ENCODE assay signal across 6 cellular contexts in the genomic region with DNA sequence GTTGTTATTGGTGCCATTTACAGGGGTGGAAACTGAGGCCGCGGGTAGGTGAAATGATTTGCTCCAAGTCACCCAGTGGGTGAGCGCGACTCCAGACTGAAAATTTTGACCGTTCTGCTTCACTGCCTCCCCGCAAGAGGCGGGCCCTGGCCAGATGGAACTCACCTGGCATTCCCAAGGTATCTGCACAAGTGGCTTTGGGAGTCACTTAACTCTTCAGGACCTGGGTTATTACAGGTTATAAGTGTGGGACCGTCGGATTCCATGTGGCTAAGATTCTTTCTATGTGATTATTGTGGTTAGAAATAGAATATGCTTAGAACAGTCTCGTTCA. TPM values are rescaled to one million over a fixed set of nuclear protein-coding genes. Genes with fewer than 3 reads are reported as not detected.
DNase-seq lines count a peak whose midpoint lies in the region; ATAC-seq, FAIRE-seq and TF ChIP-seq lines count a peak whose summit lies in the region.

No MANE protein-coding gene starts in this region.

- H3K9me3 ChIP-seq in GM23248 (ENCODE audit: low read depth), result no peaks in the 10 kb centered on the region
- no peaks in the 10 kb centered on the region for H3K9me3 ChIP-seq in HepG2 (ENCODE audit: low read length)

- H3K4me3 ChIP-seq in GM23248 (peak overlapping the region; percentile 82), HepG2 (replicated peaks in 1 of 3; ENCODE audit: insufficient read depth in 1 of 3, low read depth in 2 of 3, low read length in 3 of 3) (peak overlapping the region; percentile 89 to 97 (median 95))

- TF ChIP-seq POLR2A in HepG2 (IDR thresholded peaks at IDR 0.05; ENCODE audit: insufficient read depth in 1 of 2, low read depth in 2 of 2, low read length in 2 of 2), result no peak

- WGBS in GM23248 (ENCODE audit: low coverage in 1 of 2, low lambda C conversion rate in 2 of 2, missing lambda C conversion rate in 2 of 2), 2 experiments, result 2% methylated on average over 10 of the region's 10 CpGs
- WGBS in HepG2 (ENCODE audit: low lambda C conversion rate), result 0% methylated on average over 10 of the region's 10 CpGs

- in situ Hi-C loops in GM23248 (cut with MboI), result no loop called here
- in situ Hi-C loops in HepG2 (cut with HindIII; ENCODE audit: extremely low pct_ligation_motif_present, low pct_unique_long_range_greater_than_20kb), result no loop called here

- H3K79me2 ChIP-seq in GM23248 (ENCODE audit: insufficient read depth), result peaks cover 54% of the 10 kb centered on the region
- H3K79me2 ChIP-seq in HepG2 (ENCODE audit: insufficient read depth, low read length), result peaks cover 48% of the 10 kb centered on the region

- H3K9me2 ChIP-seq in GM23248 (ENCODE audit: insufficient read depth), result no peaks in the 10 kb centered on the region

- intact Hi-C loops in HepG2 (cut with micrococcal nuclease; ENCODE audit: unreplicated experiment), result no loop called here

- BruUV-seq in HepG2 (replicated peaks; lab: Mats Ljungman, UMichigan), result TSS peak; percentile 40

- peak overlapping the region; percentile 80 for H2AFZ ChIP-seq in GM23248
- no peak overlapping the region for H2AFZ ChIP-seq in HepG2 (ENCODE audit: low read length)

- H3K27ac ChIP-seq in GM23248 (peak overlapping the region; percentile 59), VCaP (peak overlapping the region; percentile 82), HepG2 (ENCODE audit: extremely low read length, insufficient read depth, low read length) (peak overlapping the region; percentile 87)

- no peak for TF ChIP-seq RAD21 in HepG2 (CRISPR knock-in tag; IDR thresholded peaks at IDR 0.05)

- H3F3A ChIP-seq in GM23248 (ENCODE audit: insufficient read depth), result no peaks in the 10 kb centered on the region

- H3K27me3 ChIP-seq in GM23248 (replicated peaks; ENCODE audit: insufficient read depth) (no peaks in the 10 kb centered on the region), HepG2 (ENCODE audit: control insufficient read depth in 1 of 2, insufficient read depth in 2 of 2, low read length in 2 of 2) (no peaks in the 10 kb centered on the region; a peak in 1 of 5 replicates)

- FAIRE-seq in HepG2 (lab: Jason Lieb, UNC), result no peak

- no peak for TF ChIP-seq EP300 in HepG2 (IDR thresholded peaks at IDR 0.05; ENCODE audit: low read depth in 2 of 2, low read length in 2 of 2)
- no peak for TF ChIP-seq EP300 in HepG2 (CRISPR knock-in tag; IDR thresholded peaks at IDR 0.05; ENCODE audit: borderline replicate concordance)

- H3K4me1 ChIP-seq in GM23248 (ENCODE audit: insufficient read depth) (0 out of 2 replicates have a peak, but pooled peaks cover 9% of the 10 kb centered on the region), HepG2 (ENCODE audit: insufficient read depth, low read length) (peaks cover 58% of the 10 kb centered on the region)

- POLR2A ChIA-PET in HepG2 (lab: Yijun Ruan, JAX), result interaction anchor here (1.5 to 1.8 kb wide), 2 partner anchors 14 to 134 kb away, joined by 5 to 7 read pairs; no protein-coding TSS in a partner anchor

- TF ChIP-seq CTCF in VCaP (conservative IDR thresholded peaks at IDR 0.05) (no peak), HepG2 (CRISPR knock-in tag; IDR thresholded peaks at IDR 0.05) (no peak)

- ATAC-seq in HepG2, result peak; percentile 2
- ATAC-seq in HG02840 (IDR thresholded peaks at IDR 0.05; ENCODE audit: low FRiP score, unreplicated experiment), result no peak

- H3K36me3 ChIP-seq in GM23248 (ENCODE audit: low read depth) (no peaks in the 10 kb centered on the region), HepG2 (replicated peaks in 1 of 2; ENCODE audit: control insufficient read depth in 1 of 2, insufficient read depth in 2 of 2, low read length in 2 of 2) (no peaks in the 10 kb centered on the region)

- DNase-seq in GM23248 (peak; percentile 34), HepG2 (ENCODE audit: low spot score) (no peak), NCI-H446 (lab: John Stamatoyannopoulos, UW) (no peak), GF-D8 (lab: John Stamatoyannopoulos, UW) (no peak)

- no peaks in the 10 kb centered on the region for H4K20me1 ChIP-seq in GM23248 (ENCODE audit: insufficient read depth)
- no peaks in the 10 kb centered on the region; the same call in 1 of the 2 replicates for H4K20me1 ChIP-seq in HepG2 (ENCODE audit: insufficient read depth, low read length)

- CTCF ChIA-PET in HepG2 (lab: Yijun Ruan, JAX; ENCODE audit: low intra/inter-chr PET ratio, low total read pairs), result no interaction called here

- H3K9ac ChIP-seq in GM23248 (peak overlapping the region; percentile 82), HepG2 (ENCODE audit: insufficient read depth, low read depth, low read length) (peak overlapping the region; percentile 82)

- H3K4me2 ChIP-seq in GM23248 (ENCODE audit: unreplicated experiment) (peak overlapping the region; percentile 99), HepG2 (ENCODE audit: low read depth, low read length) (peak overlapping the region; percentile 86)

RNA-seq across cellular contexts. Expression of a gene that starts 0.6 kb away (rescaled TPM):
- total RNA-seq in GM23248 (2014; rRNA removed; shearing (Covaris generic)), result 21.5 and 28.7 TPM in 2 replicates
- polyA plus RNA-seq in GM23248 (2016; fragmentation: Nextera tagmentation; extraction: Ambion mirVana) (10.6 and 14.3 TPM in 2 replicates), HepG2 (2011; rRNA removed) (10.2 and 12.0 TPM in 2 replicates)
- total RNA-seq in HepG2 (2016; rRNA removed; fragmentation: Illumina TruSeq; extraction: Trizol), result 51.3 and 61.3 TPM in 2 replicates
- 14.3 and 17.6 TPM in 2 replicates for total RNA-seq in HepG2 (2016; cell fraction: cytosol; rRNA removed; fragmentation: Illumina TruSeq; extraction: Trizol; ENCODE audit: low read depth)
- total RNA-seq in HepG2 (2016; cell fraction: insoluble cytoplasmic fraction; rRNA removed; fragmentation: Illumina TruSeq; extraction: Trizol), result 52.6 and 55.2 TPM in 2 replicates
- total RNA-seq in HepG2 (2016; cell fraction: membrane; rRNA removed; fragmentation: Illumina TruSeq; extraction: Trizol), result 20.5 and 20.9 TPM in 2 replicates
- 68.3 and 86.3 TPM in 2 replicates for total RNA-seq in HepG2 (2016; cell fraction: nucleus; rRNA removed; fragmentation: Illumina TruSeq; extraction: Trizol)
- polyA plus RNA-seq in HepG2 (2011; cell fraction: cytosol; rRNA removed), result 5.5 and 7.0 TPM in 2 replicates
- polyA plus RNA-seq in HepG2 (2011; cell fraction: nucleus; rRNA removed), result 68.4 and 82.0 TPM in 2 replicates
- 19.1 and 30.8 TPM in 2 replicates for polyA plus RNA-seq in HepG2 (2012)
- 3.8 and 4.8 TPM in 2 replicates for polyA plus RNA-seq in HepG2 (2016; cell fraction: cytosol; fragmentation: Illumina TruSeq; extraction: Trizol; ENCODE audit: low read depth)
- 30.8 and 43.5 TPM in 2 replicates for polyA plus RNA-seq in HepG2 (2016; cell fraction: insoluble cytoplasmic fraction; fragmentation: Illumina TruSeq; extraction: Trizol; ENCODE audit: low read depth)
- polyA plus RNA-seq in HepG2 (2016; cell fraction: membrane; fragmentation: Illumina TruSeq; extraction: Trizol; ENCODE audit: low read depth), result 8.6 and 10.2 TPM in 2 replicates
- polyA plus RNA-seq in HepG2 (2016; cell fraction: nucleus; fragmentation: Illumina TruSeq; extraction: Trizol; ENCODE audit: insufficient read depth, low read depth), result 146 and 156 TPM in 2 replicates
- 17.9 and 49.9 TPM in 2 replicates for polyA minus RNA-seq in HepG2 (2011; rRNA and poly(A)+ RNA removed; ENCODE audit: low replicate concordance)
- polyA minus RNA-seq in HepG2 (2011; cell fraction: cytosol; rRNA and poly(A)+ RNA removed), result 22.2 and 23.7 TPM in 2 replicates
- 47.6 and 50.8 TPM in 2 replicates for polyA minus RNA-seq in HepG2 (2011; cell fraction: nucleus; rRNA and poly(A)+ RNA removed)

RNA-seq across cellular contexts. Expression of a gene that starts 6.4 kb away (rescaled TPM):
- not detected in 2 replicates for total RNA-seq in GM23248 (2014; rRNA removed; shearing (Covaris generic))
- polyA plus RNA-seq in GM23248 (2016; fragmentation: Nextera tagmentation; extraction: Ambion mirVana) (not detected in 2 replicates), HepG2 (2011; rRNA removed) (0.59 and 0.63 TPM in 2 replicates)
- total RNA-seq in HepG2 (2016; rRNA removed; fragmentation: Illumina TruSeq; extraction: Trizol), result 0.18 and 0.62 TPM in 2 replicates
- 0.30 and 0.44 TPM in 2 replicates for total RNA-seq in HepG2 (2016; cell fraction: cytosol; rRNA removed; fragmentation: Illumina TruSeq; extraction: Trizol; ENCODE audit: low read depth)
- 0.22 and 0.82 TPM in 2 replicates for total RNA-seq in HepG2 (2016; cell fraction: insoluble cytoplasmic fraction; rRNA removed; fragmentation: Illumina TruSeq; extraction: Trizol)
- 0.62 and 0.77 TPM in 2 replicates for total RNA-seq in HepG2 (2016; cell fraction: membrane; rRNA removed; fragmentation: Illumina TruSeq; extraction: Trizol)
- 0.94 and 1.2 TPM in 2 replicates for total RNA-seq in HepG2 (2016; cell fraction: nucleus; rRNA removed; fragmentation: Illumina TruSeq; extraction: Trizol)
- polyA plus RNA-seq in HepG2 (2011; cell fraction: cytosol; rRNA removed), result 0.06 and 0.16 TPM in 2 replicates
- 2.4 and 3.5 TPM in 2 replicates for polyA plus RNA-seq in HepG2 (2011; cell fraction: nucleus; rRNA removed)
- polyA plus RNA-seq in HepG2 (2012), result 0.16 and 0.23 TPM in 2 replicates
- 0.15 and 0.20 TPM in 2 replicates for polyA plus RNA-seq in HepG2 (2016; cell fraction: cytosol; fragmentation: Illumina TruSeq; extraction: Trizol; ENCODE audit: low read depth)
- not detected in 2 replicates for polyA plus RNA-seq in HepG2 (2016; cell fraction: insoluble cytoplasmic fraction; fragmentation: Illumina TruSeq; extraction: Trizol; ENCODE audit: low read depth)
- 0.30 TPM in 1 of 2 replicates, not detected in the other for polyA plus RNA-seq in HepG2 (2016; cell fraction: membrane; fragmentation: Illumina TruSeq; extraction: Trizol; ENCODE audit: low read depth)
- 2.0 and 2.2 TPM in 2 replicates for polyA plus RNA-seq in HepG2 (2016; cell fraction: nucleus; fragmentation: Illumina TruSeq; extraction: Trizol; ENCODE audit: insufficient read depth, low read depth)
- 1.8 TPM in 1 of 2 replicates, not detected in the other for polyA minus RNA-seq in HepG2 (2011; rRNA and poly(A)+ RNA removed; ENCODE audit: low replicate concordance)
- not detected in 2 replicates for polyA minus RNA-seq in HepG2 (2011; cell fraction: cytosol; rRNA and poly(A)+ RNA removed)
- 3.0 and 4.8 TPM in 2 replicates for polyA minus RNA-seq in HepG2 (2011; cell fraction: nucleus; rRNA and poly(A)+ RNA removed)

RNA-seq across cellular contexts. Expression of a gene that starts 31.8 kb away (rescaled TPM):
- total RNA-seq in GM23248 (2014; rRNA removed; shearing (Covaris generic)), result 0.65 and 2.1 TPM in 2 replicates
- polyA plus RNA-seq in GM23248 (2016; fragmentation: Nextera tagmentation; extraction: Ambion mirVana), result 1.2 and 1.4 TPM in 2 replicates
- not detected in 2 replicates for total RNA-seq in HepG2 (2016; rRNA removed; fragmentation: Illumina TruSeq; extraction: Trizol)
- not detected in 2 replicates for total RNA-seq in HepG2 (2016; cell fraction: cytosol; rRNA removed; fragmentation: Illumina TruSeq; extraction: Trizol; ENCODE audit: low read depth)
- not detected in 2 replicates for total RNA-seq in HepG2 (2016; cell fraction: insoluble cytoplasmic fraction; rRNA removed; fragmentation: Illumina TruSeq; extraction: Trizol)
- total RNA-seq in HepG2 (2016; cell fraction: membrane; rRNA removed; fragmentation: Illumina TruSeq; extraction: Trizol), result not detected in 2 replicates
- total RNA-seq in HepG2 (2016; cell fraction: nucleus; rRNA removed; fragmentation: Illumina TruSeq; extraction: Trizol), result not detected in 2 replicates
- not detected in 2 replicates for polyA plus RNA-seq in HepG2 (2011; rRNA removed)
- polyA plus RNA-seq in HepG2 (2011; cell fraction: cytosol; rRNA removed), result not detected in 2 replicates
- polyA plus RNA-seq in HepG2 (2011; cell fraction: nucleus; rRNA removed), result 0.21 and 0.71 TPM in 2 replicates
- 0.21 TPM in 1 of 2 replicates, not detected in the other for polyA plus RNA-seq in HepG2 (2012)
- polyA plus RNA-seq in HepG2 (2016; cell fraction: cytosol; fragmentation: Illumina TruSeq; extraction: Trizol; ENCODE audit: low read depth), result not detected in 2 replicates
- not detected in 2 replicates for polyA plus RNA-seq in HepG2 (2016; cell fraction: insoluble cytoplasmic fraction; fragmentation: Illumina TruSeq; extraction: Trizol; ENCODE audit: low read depth)
- polyA plus RNA-seq in HepG2 (2016; cell fraction: membrane; fragmentation: Illumina TruSeq; extraction: Trizol; ENCODE audit: low read depth), result not detected in 2 replicates
- 0.45 TPM in 1 of 2 replicates, not detected in the other for polyA plus RNA-seq in HepG2 (2016; cell fraction: nucleus; fragmentation: Illumina TruSeq; extraction: Trizol; ENCODE audit: insufficient read depth, low read depth)
- polyA minus RNA-seq in HepG2 (2011; rRNA and poly(A)+ RNA removed; ENCODE audit: low replicate concordance), result not detected in 2 replicates
- not detected in 2 replicates for polyA minus RNA-seq in HepG2 (2011; cell fraction: cytosol; rRNA and poly(A)+ RNA removed)
- polyA minus RNA-seq in HepG2 (2011; cell fraction: nucleus; rRNA and poly(A)+ RNA removed), result not detected in 2 replicates

RNA-seq across cellular contexts. Expression of a gene that starts 37.5 kb away (rescaled TPM):
- total RNA-seq in GM23248 (2014; rRNA removed; shearing (Covaris generic)), result 80.8 and 96.1 TPM in 2 replicates
- polyA plus RNA-seq in GM23248 (2016; fragmentation: Nextera tagmentation; extraction: Ambion mirVana) (163 and 164 TPM in 2 replicates), HepG2 (2011; rRNA removed) (159 and 181 TPM in 2 replicates)
- total RNA-seq in HepG2 (2016; rRNA removed; fragmentation: Illumina TruSeq; extraction: Trizol), result 120 and 143 TPM in 2 replicates
- 60.4 and 70.3 TPM in 2 replicates for total RNA-seq in HepG2 (2016; cell fraction: cytosol; rRNA removed; fragmentation: Illumina TruSeq; extraction: Trizol; ENCODE audit: low read depth)
- total RNA-seq in HepG2 (2016; cell fraction: insoluble cytoplasmic fraction; rRNA removed; fragmentation: Illumina TruSeq; extraction: Trizol), result 129 and 145 TPM in 2 replicates
- total RNA-seq in HepG2 (2016; cell fraction: membrane; rRNA removed; fragmentation: Illumina TruSeq; extraction: Trizol), result 63.1 and 70.2 TPM in 2 replicates
- 47.8 and 63.8 TPM in 2 replicates for total RNA-seq in HepG2 (2016; cell fraction: nucleus; rRNA removed; fragmentation: Illumina TruSeq; extraction: Trizol)
- 124 and 244 TPM in 2 replicates for polyA plus RNA-seq in HepG2 (2011; cell fraction: cytosol; rRNA removed)
- polyA plus RNA-seq in HepG2 (2011; cell fraction: nucleus; rRNA removed), result 150 and 188 TPM in 2 replicates
- 66.3 and 104 TPM in 2 replicates for polyA plus RNA-seq in HepG2 (2012)
- 67.3 and 70.6 TPM in 2 replicates for polyA plus RNA-seq in HepG2 (2016; cell fraction: cytosol; fragmentation: Illumina TruSeq; extraction: Trizol; ENCODE audit: low read depth)
- polyA plus RNA-seq in HepG2 (2016; cell fraction: insoluble cytoplasmic fraction; fragmentation: Illumina TruSeq; extraction: Trizol; ENCODE audit: low read depth), result 125 and 141 TPM in 2 replicates
- polyA plus RNA-seq in HepG2 (2016; cell fraction: membrane; fragmentation: Illumina TruSeq; extraction: Trizol; ENCODE audit: low read depth), result 61.9 and 66.8 TPM in 2 replicates
- polyA plus RNA-seq in HepG2 (2016; cell fraction: nucleus; fragmentation: Illumina TruSeq; extraction: Trizol; ENCODE audit: insufficient read depth, low read depth), result 98.1 and 122 TPM in 2 replicates
- 36.0 and 80.8 TPM in 2 replicates for polyA minus RNA-seq in HepG2 (2011; rRNA and poly(A)+ RNA removed; ENCODE audit: low replicate concordance)
- 35.0 and 38.4 TPM in 2 replicates for polyA minus RNA-seq in HepG2 (2011; cell fraction: cytosol; rRNA and poly(A)+ RNA removed)
- polyA minus RNA-seq in HepG2 (2011; cell fraction: nucleus; rRNA and poly(A)+ RNA removed), result 27.8 and 28.0 TPM in 2 replicates

RNA-seq across cellular contexts. Expression of a gene that starts 45.0 kb away (rescaled TPM):
- total RNA-seq in GM23248 (2014; rRNA removed; shearing (Covaris generic)), result not detected in 2 replicates
- polyA plus RNA-seq in GM23248 (2016; fragmentation: Nextera tagmentation; extraction: Ambion mirVana) (1.3 and 2.4 TPM in 2 replicates), HepG2 (2011; rRNA removed) (0.07 TPM in 1 of 2 replicates, not detected in the other)
- 0.31 TPM in 1 of 2 replicates, not detected in the other for total RNA-seq in HepG2 (2016; rRNA removed; fragmentation: Illumina TruSeq; extraction: Trizol)
- 0.30 TPM in 1 of 2 replicates, not detected in the other for total RNA-seq in HepG2 (2016; cell fraction: cytosol; rRNA removed; fragmentation: Illumina TruSeq; extraction: Trizol; ENCODE audit: low read depth)
- total RNA-seq in HepG2 (2016; cell fraction: insoluble cytoplasmic fraction; rRNA removed; fragmentation: Illumina TruSeq; extraction: Trizol), result 0.13 and 0.26 TPM in 2 replicates
- 0.28 TPM in 1 of 2 replicates, not detected in the other for total RNA-seq in HepG2 (2016; cell fraction: membrane; rRNA removed; fragmentation: Illumina TruSeq; extraction: Trizol)
- 0.28 TPM in 1 of 2 replicates, not detected in the other for total RNA-seq in HepG2 (2016; cell fraction: nucleus; rRNA removed; fragmentation: Illumina TruSeq; extraction: Trizol)
- not detected in 2 replicates for polyA plus RNA-seq in HepG2 (2011; cell fraction: cytosol; rRNA removed)
- 0.10 TPM in 1 of 2 replicates, not detected in the other for polyA plus RNA-seq in HepG2 (2011; cell fraction: nucleus; rRNA removed)
- 4.9 and 5.3 TPM in 2 replicates for polyA plus RNA-seq in HepG2 (2012)
- polyA plus RNA-seq in HepG2 (2016; cell fraction: cytosol; fragmentation: Illumina TruSeq; extraction: Trizol; ENCODE audit: low read depth), result 0.10 TPM in 1 of 2 replicates, not detected in the other
- polyA plus RNA-seq in HepG2 (2016; cell fraction: insoluble cytoplasmic fraction; fragmentation: Illumina TruSeq; extraction: Trizol; ENCODE audit: low read depth), result 0.23 TPM in 1 of 2 replicates, not detected in the other
- polyA plus RNA-seq in HepG2 (2016; cell fraction: membrane; fragmentation: Illumina TruSeq; extraction: Trizol; ENCODE audit: low read depth), result not detected in 2 replicates
- not detected in 2 replicates for polyA plus RNA-seq in HepG2 (2016; cell fraction: nucleus; fragmentation: Illumina TruSeq; extraction: Trizol; ENCODE audit: insufficient read depth, low read depth)
- 0.22 and 11.7 TPM in 2 replicates for polyA minus RNA-seq in HepG2 (2011; rRNA and poly(A)+ RNA removed; ENCODE audit: low replicate concordance)
- not detected in 2 replicates for polyA minus RNA-seq in HepG2 (2011; cell fraction: cytosol; rRNA and poly(A)+ RNA removed)
- not detected in 2 replicates for polyA minus RNA-seq in HepG2 (2011; cell fraction: nucleus; rRNA and poly(A)+ RNA removed)
